In the genomic region with DNA sequence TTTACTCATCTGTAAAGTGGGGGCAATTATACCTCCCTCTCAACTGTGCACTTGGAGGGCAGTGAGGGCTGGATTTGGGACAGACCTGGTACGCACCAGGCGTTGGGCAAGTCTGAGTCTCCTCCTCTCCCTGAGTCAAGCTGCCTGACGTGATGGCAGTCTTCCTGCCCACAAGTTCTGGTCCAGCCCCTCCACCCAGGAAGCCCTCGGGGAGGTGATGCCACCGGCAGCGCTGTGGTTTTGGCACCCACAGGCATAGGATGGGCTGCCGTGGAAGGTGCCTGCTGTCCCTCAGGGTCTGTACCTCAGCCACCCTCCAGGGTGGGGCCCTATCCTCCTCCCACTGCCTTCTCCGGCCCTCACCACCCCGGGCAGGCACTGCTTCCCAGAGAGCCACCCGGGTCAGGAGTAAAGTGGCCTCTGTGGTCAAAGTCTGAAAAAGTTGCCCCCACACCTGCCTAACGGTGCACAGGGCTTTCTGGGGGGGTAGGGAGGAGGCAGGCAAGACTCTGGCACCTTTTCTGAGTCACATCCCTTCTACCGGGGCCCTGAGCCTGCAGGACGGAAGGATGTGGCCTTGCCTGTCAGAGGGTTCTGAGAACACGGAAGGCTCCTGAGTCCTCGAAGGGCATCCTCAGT, we compare ENCODE assay signal across 9 cellular contexts. TPM values are rescaled to one million over a fixed set of nuclear protein-coding genes. Genes with fewer than 3 reads are reported as not detected.
DNase-seq lines count a peak whose midpoint lies in the region; ATAC-seq and TF ChIP-seq lines count a peak whose summit lies in the region.
"Had no signal": no experiment of that assay in that cellular context is flagged by ENCODE, and none has a peak within 500 bp of the region (broad histone marks: within the 10 kb centered on the region; RNA-seq: fewer than 3 reads in every experiment).

No MANE protein-coding gene starts in this region.

- no peak for TF ChIP-seq CTCF in mammary epithelial cell (conservative IDR thresholded peaks at IDR 0.05 in 1 of 2, IDR thresholded peaks at IDR 0.05 in 1 of 2; ENCODE audit: extremely low read depth in 1 of 2, insufficient read depth in 1 of 2, low read depth in 1 of 2, low read length in 2 of 2)

- peaks cover 81% of the 10 kb centered on the region for H3K4me1 Mint-ChIP-seq in activated CD4-positive, alpha-beta T cell treated with anti-CD3 and anti-CD28 coated beads for 36 hours

- no peaks in the 10 kb centered on the region for H3K9me3 ChIP-seq in mammary epithelial cell (replicated peaks; ENCODE audit: insufficient read depth, low read length)

- peak overlapping the region; percentile 95 for H3K27ac Mint-ChIP-seq in activated CD4-positive, alpha-beta T cell treated with anti-CD3 and anti-CD28 coated beads for 36 hours

- H4K20me1 ChIP-seq in mammary epithelial cell (ENCODE audit: insufficient read depth, low read length) = no peaks in the 10 kb centered on the region

- no peak overlapping the region for H3K9ac ChIP-seq in mammary epithelial cell (ENCODE audit: insufficient read depth, low read length)

- peak overlapping the region; percentile 59 for H3K4me2 ChIP-seq in mammary epithelial cell (ENCODE audit: insufficient read depth, low read depth, low read length)

- CTCF ChIA-PET in activated CD4-positive, alpha-beta T cell treated with anti-CD3 and anti-CD28 coated beads for 36 hours (lab: Charles Lee) = no interaction called here
- CTCF ChIA-PET in mammary epithelial cell (lab: Charles Lee; ENCODE audit: low non-redundant PET) = no interaction called here

- peaks cover 36% of the 10 kb centered on the region for H3K4me1 ChIP-seq in mammary epithelial cell (ENCODE audit: insufficient read depth, low read length)

- intact Hi-C loops in activated CD4-positive, alpha-beta T cell treated with anti-CD3 and anti-CD28 coated beads for 36 hours (cut with DNase I, micrococcal nuclease) = loop anchor here (1.0 to 5.0 kb wide), 9 partner anchors 13 to 218 kb away; partner anchors contain the start of genes APOBEC3C (in 1 of the 2), APOBEC3D (in 1 of the 2), APOBEC3G (in 1 of the 2) and CBX6 (in 1 of the 2)
- intact Hi-C loops in mammary epithelial cell (cut with micrococcal nuclease) = no loop called here

- 0% methylated on average over 11 of the region's 15 CpGs for WGBS in mammary epithelial cell (ENCODE audit: low coverage, missing lambda C conversion rate)

- peak overlapping the region; percentile 55 for H2AFZ ChIP-seq in mammary epithelial cell (ENCODE audit: low read depth, low read length)

- in situ Hi-C loops in mammary epithelial cell (cut with MboI; ENCODE audit: low sequenced_read_pairs in 2 of 2) = no loop called here

- H3K27ac ChIP-seq in mammary epithelial cell (ENCODE audit: insufficient read depth, low read depth, low read length) = peak overlapping the region; percentile 45

- H3K4me3 ChIP-seq in mammary epithelial cell (replicated peaks in 1 of 3; ENCODE audit: insufficient read depth in 1 of 3, low read depth in 2 of 3, low read length in 3 of 3) = no peak overlapping the region

- no peaks in the 10 kb centered on the region for H3K9me3 Mint-ChIP-seq in activated CD4-positive, alpha-beta T cell treated with anti-CD3 and anti-CD28 coated beads for 36 hours (ENCODE audit: low read depth)

- H3K27me3 ChIP-seq in mammary epithelial cell (ENCODE audit: insufficient read depth, low read length) = no peaks in the 10 kb centered on the region

- no peaks in the 10 kb centered on the region for H3K27me3 Mint-ChIP-seq in activated CD4-positive, alpha-beta T cell treated with anti-CD3 and anti-CD28 coated beads for 36 hours

- H3K4me3 Mint-ChIP-seq in activated CD4-positive, alpha-beta T cell treated with anti-CD3 and anti-CD28 coated beads for 36 hours = peak overlapping the region; percentile 45

- H3K36me3 ChIP-seq in mammary epithelial cell (ENCODE audit: insufficient read depth, low read length) = no peaks in the 10 kb centered on the region

- BruUV-seq in mammary epithelial cell (replicated peaks; lab: Mats Ljungman, UMichigan) = no TSS peak

- POLR2A ChIA-PET in activated CD4-positive, alpha-beta T cell treated with anti-CD3 and anti-CD28 coated beads for 36 hours (lab: Charles Lee) = interaction anchor here (0.6 to 1.0 kb wide), 3 partner anchors 8 to 1969 kb away, joined by 3 to 4 read pairs (median 3); no protein-coding TSS in a partner anchor

- dilution Hi-C loops in mammary epithelial cell (cut with HindIII; ENCODE audit: low sequenced_read_pairs) = no loop called here

- no peaks in the 10 kb centered on the region for H3K36me3 Mint-ChIP-seq in activated CD4-positive, alpha-beta T cell treated with anti-CD3 and anti-CD28 coated beads for 36 hours (ENCODE audit: low read depth)

- peak; percentile 92 for DNase-seq in activated CD4-positive, alpha-beta T cell treated with anti-CD3 and anti-CD28 coated beads for 36 hours
- peak; percentile 98 for DNase-seq in mammary epithelial cell
- peak; percentile 35 to 79 (median 67) for DNase-seq in stimulated activated CD4-positive, alpha-beta T cell treated with anti-CD3 and anti-CD28 coated beads, TNF-alpha, amount 100 ng/mL, for 1 hour (ENCODE audit: low read depth in 3 of 3, low spot score in 1 of 3)
- no peak for DNase-seq in HuH-7.5 (ENCODE audit: low spot score)
- DNase-seq in GDM1 (lab: John Stamatoyannopoulos, UW) = no peak

- H3K79me2 ChIP-seq in mammary epithelial cell (ENCODE audit: insufficient read depth, low read length) = no peaks in the 10 kb centered on the region

- ATAC-seq in GM18520 (IDR thresholded peaks at IDR 0.05; ENCODE audit: unreplicated experiment) (peak; percentile 34), HG03159 (IDR thresholded peaks at IDR 0.05; ENCODE audit: unreplicated experiment) (no peak), GM21737 (IDR thresholded peaks at IDR 0.05; ENCODE audit: unreplicated experiment) (no peak)
- ATAC-seq in activated CD4-positive, alpha-beta T cell treated with anti-CD3 and anti-CD28 coated beads for 36 hours = peak; percentile 85

RNA-seq across cellular contexts. Expression of gene APOBEC3H, which starts 6.5 kb away (rescaled TPM):
- total RNA-seq in activated CD4-positive, alpha-beta T cell treated with anti-CD3 and anti-CD28 coated beads for 36 hours = 1 to 10 TPM; 5.2 to 7.3 TPM
- total RNA-seq in mammary epithelial cell = under 1 TPM in 1 of 2 donors, not detected in 1; 0.87 TPM
- 0.24 TPM for polyA plus RNA-seq in mammary epithelial cell
- polyA minus RNA-seq in mammary epithelial cell = not detected
- total RNA-seq: kidney epithelial cell had no signal

RNA-seq across cellular contexts. Expression of gene APOBEC3G, which starts 13.5 kb away (rescaled TPM):
- 10 to 100 TPM; 45.9 to 47.4 TPM for total RNA-seq in activated CD4-positive, alpha-beta T cell treated with anti-CD3 and anti-CD28 coated beads for 36 hours
- 10 to 100 TPM; 14.3 to 26.2 TPM for total RNA-seq in mammary epithelial cell
- 50.7 TPM for polyA plus RNA-seq in mammary epithelial cell
- polyA minus RNA-seq in mammary epithelial cell = 197 TPM

RNA-seq across cellular contexts. Expression of gene APOBEC3F, which starts 49.9 kb away (rescaled TPM):
- total RNA-seq in activated CD4-positive, alpha-beta T cell treated with anti-CD3 and anti-CD28 coated beads for 36 hours = 10 to 100 TPM; 19.0 to 24.5 TPM
- 10 to 100 TPM in 1 of 2 donors, 1 to 10 TPM in 1; 3.5 to 16.4 TPM for total RNA-seq in mammary epithelial cell
- polyA plus RNA-seq in mammary epithelial cell = 13.4 TPM
- polyA minus RNA-seq in mammary epithelial cell = 26.3 TPM

Comparison
In these comparisons a context has a peak if more than half of its experiments do, and no peak if none do; other contexts are left out.
1. ATAC-seq: peak in GM18520 (single experiment) and activated CD4-positive, alpha-beta T cell treated with anti-CD3 and anti-CD28 coated beads for 36 hours (single experiment); none in HG03159 (single experiment) and GM21737 (single experiment).
2. DNase-seq: peak in activated CD4-positive, alpha-beta T cell treated with anti-CD3 and anti-CD28 coated beads for 36 hours (single experiment), mammary epithelial cell (single experiment) and stimulated activated CD4-positive, alpha-beta T cell treated with anti-CD3 and anti-CD28 coated beads, TNF-alpha, amount 100 ng/mL, for 1 hour (3 of 3); none in HuH-7.5 (single experiment) and GDM1 (single experiment).